Comparison of ENCODE assay signal across 9 cellular contexts in genomic region chr19:12954150-12954962, GRCh38. TPM values are rescaled to one million over a fixed set of nuclear protein-coding genes. Genes with fewer than 3 reads are reported as not detected.
DNase-seq lines count a peak whose midpoint lies in the region; ATAC-seq, FAIRE-seq and TF ChIP-seq lines count a peak whose summit lies in the region.
"Had no signal": no experiment of that assay in that cellular context is flagged by ENCODE, and none has a peak within 500 bp of the region (broad histone marks: within the 10 kb centered on the region; RNA-seq: fewer than 3 reads in every experiment).

No MANE protein-coding gene starts in this region.

- POLR2A ChIA-PET in activated CD8-positive, alpha-beta T cell treated with anti-CD3 and anti-CD28 coated beads, Interleukin-2, amount 10 ng/mL, durations not matched to agents 7 days and 5 days (lab: Charles Lee) = interaction anchor here (0.6 to 0.9 kb wide), 4 partner anchors 13 to 187 kb away, joined by 3 read pairs; partner anchors contain the start of gene SYCE2

- peaks cover 51% of the 10 kb centered on the region for H3K36me3 Mint-ChIP-seq in activated CD8-positive, alpha-beta T cell treated with anti-CD3 and anti-CD28 coated beads, Interleukin-2, amount 10 ng/mL, durations not matched to agents 7 days and 5 days (ENCODE audit: low read depth)

- no peak for DNase-seq in right atrium auricular region (ENCODE audit: low spot score)
- no peak for DNase-seq in heart right ventricle
- no peak for DNase-seq in activated CD8-positive, alpha-beta T cell treated with anti-CD3 and anti-CD28 coated beads, Interleukin-2, amount 10 ng/mL, durations not matched to agents 7 days and 5 days
- no peak for DNase-seq in mesenchymal stem cell
- DNase-seq in aorta = no peak
- DNase-seq in RCC 7860 (ENCODE audit: low spot score) = no peak
- no peak for DNase-seq in NCI-H774 (lab: John Stamatoyannopoulos, UW)

- H3K4me1 Mint-ChIP-seq in activated CD8-positive, alpha-beta T cell treated with anti-CD3 and anti-CD28 coated beads, Interleukin-2, amount 10 ng/mL, durations not matched to agents 7 days and 5 days (ENCODE audit: low read depth) = peaks cover 62% of the 10 kb centered on the region

- H3K4me1 ChIP-seq in right atrium auricular region (peaks cover 0 to 43% of the 10 kb centered on the region in 2 donors), heart right ventricle (peaks cover 19 to 68% (median 48%) of the 10 kb centered on the region in 9 donors), mesenchymal stem cell (ENCODE audit: control insufficient read depth, insufficient read depth, low read depth, low read length) (peaks cover 15% of the 10 kb centered on the region), aorta (ENCODE audit: control insufficient read depth in 1 of 2, insufficient read depth in 2 of 2, low read length in 2 of 2) (no peaks in the 10 kb centered on the region)

- H2BK120ac ChIP-seq in mesenchymal stem cell (ENCODE audit: low read depth, low read length) = no peak overlapping the region

- H3K79me1 ChIP-seq in mesenchymal stem cell (replicated peaks; ENCODE audit: low read length, poor library complexity, severe bottlenecking) = peaks cover 10% of the 10 kb centered on the region

- H3K27me3 ChIP-seq in right atrium auricular region = no peaks in the 10 kb centered on the region
- no peaks in the 10 kb centered on the region for H3K27me3 ChIP-seq in heart right ventricle
- no peaks in the 10 kb centered on the region for H3K27me3 ChIP-seq in mesenchymal stem cell (ENCODE audit: control insufficient read depth in 1 of 2, insufficient read depth in 1 of 2, low read length in 2 of 2)
- no peaks in the 10 kb centered on the region for H3K27me3 ChIP-seq in aorta (ENCODE audit: control insufficient read depth in 1 of 2, insufficient read depth in 2 of 2, low read length in 1 of 2)

- no peak overlapping the region for H3K4me2 ChIP-seq in mesenchymal stem cell (ENCODE audit: low read length, poor library complexity, severe bottlenecking)

- H3K14ac ChIP-seq in mesenchymal stem cell (ENCODE audit: low read length in 2 of 2) = no peak overlapping the region

- no peak overlapping the region for H4K91ac ChIP-seq in mesenchymal stem cell (ENCODE audit: low read length)

- no peak overlapping the region for H4K8ac ChIP-seq in mesenchymal stem cell (ENCODE audit: low read length)

- H3K27me3 Mint-ChIP-seq in activated CD8-positive, alpha-beta T cell treated with anti-CD3 and anti-CD28 coated beads, Interleukin-2, amount 10 ng/mL, durations not matched to agents 7 days and 5 days (ENCODE audit: low read depth) = no peaks in the 10 kb centered on the region

- peak overlapping the region; percentile 80 for H3K9ac ChIP-seq in mesenchymal stem cell (ENCODE audit: low read length)

- no peak for FAIRE-seq in RCC 7860 (lab: Jason Lieb, UNC)

- intact Hi-C loops in heart right ventricle (cut with DNase I) = no loop called here
- intact Hi-C loops in aorta (cut with DNase I) = no loop called here

- H3K36me3 ChIP-seq in right atrium auricular region (peaks cover 55% of the 10 kb centered on the region), heart right ventricle (peaks cover 0 to 60% (median 37%) of the 10 kb centered on the region in 9 donors), mesenchymal stem cell (ENCODE audit: control insufficient read depth in 1 of 2, insufficient read depth in 2 of 2, low read depth in 1 of 2, low read length in 2 of 2) (peaks cover 48 to 54% of the 10 kb centered on the region in 2 experiments), aorta (ENCODE audit: control insufficient read depth in 1 of 2, insufficient read depth in 2 of 2, low read length in 1 of 2) (peaks cover 0 to 6% of the 10 kb centered on the region in 2 donors)

- ATAC-seq in heart right ventricle (no peak), aorta (ENCODE audit: low FRiP score) (no peak), GM19397 (IDR thresholded peaks at IDR 0.05; ENCODE audit: unreplicated experiment) (no peak)
- no peak for ATAC-seq in activated CD8-positive, alpha-beta T cell treated with anti-CD3 and anti-CD28 coated beads, Interleukin-2, amount 10 ng/mL, durations not matched to agents 7 days and 5 days

- H2BK12ac ChIP-seq in mesenchymal stem cell (ENCODE audit: low read length in 2 of 2) = no peak overlapping the region

- no peak overlapping the region for H3K18ac ChIP-seq in mesenchymal stem cell (ENCODE audit: low read depth in 1 of 2, low read length in 2 of 2)

- H3K4me3 ChIP-seq in right atrium auricular region = no peak overlapping the region
- H3K4me3 ChIP-seq in heart right ventricle = no peak overlapping the region
- H3K4me3 ChIP-seq in mesenchymal stem cell (ENCODE audit: insufficient read depth in 1 of 2, low read depth in 1 of 2, low read length in 2 of 2) = peak overlapping the region in 1 of 2 experiments; percentile 27
- no peak overlapping the region for H3K4me3 ChIP-seq in aorta (ENCODE audit: low read length in 2 of 2)

- no peak overlapping the region for H2AK5ac ChIP-seq in mesenchymal stem cell (ENCODE audit: low read length, severe bottlenecking)

- WGBS in heart right ventricle, 2 donors = 54 to 55% methylated on average over 11 of the region's 11 CpGs
- 89% methylated on average over 10 of the region's 11 CpGs for WGBS in mesenchymal stem cell
- 42 to 49% methylated on average over 11 of the region's 11 CpGs for WGBS in aorta, 2 donors

- H2BK15ac ChIP-seq in mesenchymal stem cell (ENCODE audit: low read depth, poor library complexity, severe bottlenecking) = no peak overlapping the region

- peak overlapping the region; percentile 70 for H3K27ac Mint-ChIP-seq in activated CD8-positive, alpha-beta T cell treated with anti-CD3 and anti-CD28 coated beads, Interleukin-2, amount 10 ng/mL, durations not matched to agents 7 days and 5 days

- H3K4me3 Mint-ChIP-seq in activated CD8-positive, alpha-beta T cell treated with anti-CD3 and anti-CD28 coated beads, Interleukin-2, amount 10 ng/mL, durations not matched to agents 7 days and 5 days = no peak overlapping the region

- H3K23ac ChIP-seq in mesenchymal stem cell (ENCODE audit: low read length in 2 of 2) = no peak overlapping the region

- TF ChIP-seq CTCF in right atrium auricular region (IDR thresholded peaks at IDR 0.05) (no peak), heart right ventricle (IDR thresholded peaks at IDR 0.05) (no peak)

- no peak overlapping the region for H2AFZ ChIP-seq in mesenchymal stem cell (ENCODE audit: low read depth, low read length)

- no peak overlapping the region for H2BK5ac ChIP-seq in mesenchymal stem cell (ENCODE audit: low read depth, low read length, poor library complexity, severe bottlenecking)

- CTCF ChIA-PET in activated CD8-positive, alpha-beta T cell treated with anti-CD3 and anti-CD28 coated beads, Interleukin-2, amount 10 ng/mL, durations not matched to agents 7 days and 5 days (lab: Charles Lee) = interaction anchor here (0.7 to 5.1 kb wide), 5 partner anchors 8 to 69 kb away, joined by 3 to 53 read pairs (median 3); partner anchors contain the start of genes GCDH and RAD23A

- H3K9me3 ChIP-seq in right atrium auricular region = no peaks in the 10 kb centered on the region
- no peaks in the 10 kb centered on the region for H3K9me3 ChIP-seq in heart right ventricle
- H3K9me3 ChIP-seq in mesenchymal stem cell (ENCODE audit: control insufficient read depth, low read length) = no peaks in the 10 kb centered on the region
- H3K9me3 ChIP-seq in aorta (ENCODE audit: control insufficient read depth, low read length) = no peaks in the 10 kb centered on the region

- H3K27ac ChIP-seq in right atrium auricular region (peak overlapping the region; percentile 60 to 61), heart right ventricle (peak overlapping the region in 2 of 10 donors; percentile 81 to 91), mesenchymal stem cell (ENCODE audit: low read length, poor library complexity, severe bottlenecking) (no peak overlapping the region), aorta (ENCODE audit: low read depth in 1 of 2, low read length in 2 of 2) (peak overlapping the region; percentile 9 to 28)

- H3K4ac ChIP-seq in mesenchymal stem cell (ENCODE audit: low read depth in 1 of 2, low read length in 2 of 2) = no peak overlapping the region

- H3K9me3 Mint-ChIP-seq in activated CD8-positive, alpha-beta T cell treated with anti-CD3 and anti-CD28 coated beads, Interleukin-2, amount 10 ng/mL, durations not matched to agents 7 days and 5 days (ENCODE audit: insufficient read depth) = no peaks in the 10 kb centered on the region

RNA-seq across cellular contexts. Expression of gene GADD45GIP1, which starts 2.7 kb away (rescaled TPM):
- total RNA-seq in right atrium auricular region (10 to 100 TPM; 48.5 to 58.7 TPM), heart right ventricle (10 to 100 TPM; 18.4 to 33.9 (median 20.9) TPM), aorta (10 to 100 TPM; 15.3 to 15.7 TPM)
- polyA plus RNA-seq in heart right ventricle (100 to 1,000 TPM; 120 to 237 TPM), aorta (10 to 100 TPM; 30.9 to 40.6 TPM)
- total RNA-seq in activated CD8-positive, alpha-beta T cell treated with anti-CD3 and anti-CD28 coated beads, Interleukin-2, amount 10 ng/mL, durations not matched to agents 7 days and 5 days = 10 to 100 TPM; 23.4 to 25.4 TPM
- 47.1 TPM for polyA plus RNA-seq in mesenchymal stem cell (2013, experiment 1 of 2)
- polyA plus RNA-seq in mesenchymal stem cell (2013, experiment 2 of 2) = 47.3 TPM

RNA-seq across cellular contexts. Expression of gene RAD23A, which starts 8.7 kb away (rescaled TPM):
- 100 to 1,000 TPM; 178 to 185 TPM for total RNA-seq in right atrium auricular region
- total RNA-seq in heart right ventricle = 100 to 1,000 TPM; 138 to 201 (median 148) TPM
- 100 to 1,000 TPM; 187 to 289 TPM for polyA plus RNA-seq in heart right ventricle
- total RNA-seq in activated CD8-positive, alpha-beta T cell treated with anti-CD3 and anti-CD28 coated beads, Interleukin-2, amount 10 ng/mL, durations not matched to agents 7 days and 5 days = 100 to 1,000 TPM; 138 to 140 TPM
- polyA plus RNA-seq in mesenchymal stem cell (2013, experiment 1 of 2) = 112 TPM
- 113 TPM for polyA plus RNA-seq in mesenchymal stem cell (2013, experiment 2 of 2)
- total RNA-seq in aorta = 100 to 1,000 TPM in 1 of 2 donors, 10 to 100 TPM in 1; 80.7 to 106 TPM
- 100 to 1,000 TPM in 1 of 2 donors, 10 to 100 TPM in 1; 72.4 to 154 TPM for polyA plus RNA-seq in aorta

RNA-seq across cellular contexts. Expression of gene DAND5, which starts 15.0 kb away (rescaled TPM):
- total RNA-seq in right atrium auricular region = 10 to 100 TPM in 1 of 2 donors, 1 to 10 TPM in 1; 2.9 to 10.7 TPM
- 10 to 100 TPM in 5 of 10 donors, 1 to 10 TPM in 5; 7.3 to 14.4 (median 10.1) TPM for total RNA-seq in heart right ventricle
- polyA plus RNA-seq in heart right ventricle = 1 to 10 TPM in 1 of 2 donors, under 1 TPM in 1; 0.71 to 4.2 TPM
- under 1 TPM; 0.21 to 0.34 TPM for total RNA-seq in activated CD8-positive, alpha-beta T cell treated with anti-CD3 and anti-CD28 coated beads, Interleukin-2, amount 10 ng/mL, durations not matched to agents 7 days and 5 days
- 0.01 TPM for polyA plus RNA-seq in mesenchymal stem cell (2013, experiment 1 of 2)
- polyA plus RNA-seq in mesenchymal stem cell (2013, experiment 2 of 2) = not detected
- not detected for total RNA-seq in aorta
- under 1 TPM in 1 of 2 donors, not detected in 1; 0.13 TPM for polyA plus RNA-seq in aorta
- total RNA-seq: SK-MEL-5 had no signal

RNA-seq across cellular contexts. Expression of gene CALR, which starts 15.9 kb away (rescaled TPM):
- total RNA-seq in right atrium auricular region (100 to 1,000 TPM; 285 to 289 TPM), heart right ventricle (100 to 1,000 TPM; 265 to 683 (median 348) TPM), aorta (100 to 1,000 TPM; 649 to 778 TPM)
- polyA plus RNA-seq in heart right ventricle (100 to 1,000 TPM; 197 to 830 TPM), aorta (100 to 1,000 TPM; 232 to 296 TPM)
- total RNA-seq in activated CD8-positive, alpha-beta T cell treated with anti-CD3 and anti-CD28 coated beads, Interleukin-2, amount 10 ng/mL, durations not matched to agents 7 days and 5 days = 100 to 1,000 TPM; 875 to 886 TPM
- polyA plus RNA-seq in mesenchymal stem cell (2013, experiment 1 of 2) = 1,694 TPM
- polyA plus RNA-seq in mesenchymal stem cell (2013, experiment 2 of 2) = 1,663 TPM

RNA-seq across cellular contexts. Expression of gene FARSA, which starts 20.8 kb away (rescaled TPM):
- total RNA-seq in right atrium auricular region = 10 to 100 TPM; 36.4 TPM
- total RNA-seq in heart right ventricle = 10 to 100 TPM; 31.0 to 53.0 (median 38.5) TPM
- 10 to 100 TPM; 23.2 to 81.4 TPM for polyA plus RNA-seq in heart right ventricle
- total RNA-seq in activated CD8-positive, alpha-beta T cell treated with anti-CD3 and anti-CD28 coated beads, Interleukin-2, amount 10 ng/mL, durations not matched to agents 7 days and 5 days = 100 to 1,000 TPM in 1 of 2 experiments, 10 to 100 TPM in 1; 98.8 to 106 TPM
- 39.8 TPM for polyA plus RNA-seq in mesenchymal stem cell (2013, experiment 1 of 2)
- polyA plus RNA-seq in mesenchymal stem cell (2013, experiment 2 of 2) = 37.8 TPM
- 10 to 100 TPM; 27.2 to 31.4 TPM for total RNA-seq in aorta
- polyA plus RNA-seq in aorta = 10 to 100 TPM; 19.7 to 23.2 TPM
